8 cellular contexts compared by ENCODE assay signal in genomic region chr3:39189648-39190269, GRCh38. TPM values are rescaled to one million over a fixed set of nuclear protein-coding genes. Genes with fewer than 3 reads are reported as not detected.
DNase-seq lines count a peak whose midpoint lies in the region; ATAC-seq, FAIRE-seq and TF ChIP-seq lines count a peak whose summit lies in the region.

No MANE protein-coding gene starts in this region.

- no peak overlapping the region for H3K14ac ChIP-seq in trophoblast cell (ENCODE audit: low read length)

- peaks cover 7% of the 10 kb centered on the region for H3K79me1 ChIP-seq in trophoblast cell (ENCODE audit: low read length)

- H3K4me1 ChIP-seq in A549 (no peaks in the 10 kb centered on the region; the same call in 2 of the 3 replicates), trophoblast cell (ENCODE audit: control insufficient read depth in 1 of 2, insufficient read depth in 2 of 2, low read length in 2 of 2) (peaks cover 30 to 34% of the 10 kb centered on the region in 2 experiments)

- H3K23ac ChIP-seq in trophoblast cell (ENCODE audit: low read length) = no peak overlapping the region

- peak overlapping the region; percentile 63 for H2AK5ac ChIP-seq in trophoblast cell (ENCODE audit: low read length)

- peak overlapping the region; percentile 23 for H2BK12ac ChIP-seq in trophoblast cell (ENCODE audit: low read length)

- no peak for TF ChIP-seq EP300 in A549 (IDR thresholded peaks at IDR 0.05)

- H2BK5ac ChIP-seq in trophoblast cell (ENCODE audit: low read depth, low read length, poor library complexity) = no peak overlapping the region

- no peak overlapping the region for H4K8ac ChIP-seq in trophoblast cell (ENCODE audit: low read depth, low read length)

- H3K27me3 Mint-ChIP-seq in activated naive CD4-positive, alpha-beta T cell treated with anti-CD3 and anti-CD28 coated beads, Interleukin-2, amount 10 ng/mL, durations not matched to agents 7 days and 5 days = peaks cover 14% of the 10 kb centered on the region

- no peak overlapping the region for H3K9ac ChIP-seq in trophoblast cell (ENCODE audit: low read length)

- H3K9me3 ChIP-seq in A549 = no peaks in the 10 kb centered on the region
- peaks cover 2% of the 10 kb centered on the region for H3K9me3 ChIP-seq in trophoblast cell (ENCODE audit: insufficient read depth, low read depth, low read length)

- no peaks in the 10 kb centered on the region for H3K9me3 Mint-ChIP-seq in activated naive CD4-positive, alpha-beta T cell treated with anti-CD3 and anti-CD28 coated beads, Interleukin-2, amount 10 ng/mL, durations not matched to agents 7 days and 5 days

- WGBS in A549 (ENCODE audit: missing lambda C conversion rate) = 33% methylated on average over 8 of the region's 8 CpGs
- WGBS in trophoblast cell (ENCODE audit: extremely low coverage, insufficient coverage, insufficient read length) = no CpG with 5 or more reads among the region's 8 CpGs

- H3K18ac ChIP-seq in trophoblast cell (ENCODE audit: low read length) = no peak overlapping the region

- H3K27me3 ChIP-seq in trophoblast cell (ENCODE audit: insufficient read depth, low read length) = no peaks in the 10 kb centered on the region

- H3K36me3 ChIP-seq in trophoblast cell (ENCODE audit: control insufficient read depth in 1 of 2, insufficient read depth in 2 of 2, low read length in 2 of 2) = no peaks in the 10 kb centered on the region

- POLR2A ChIA-PET in A549 (lab: Yijun Ruan, JAX) = interaction anchor here (0.8 kb wide), 1 partner anchor 98 kb away, joined by 3 read pairs; no protein-coding TSS in a partner anchor

- no peak overlapping the region for H3K4ac ChIP-seq in trophoblast cell (ENCODE audit: low read depth, low read length)

- H3K27ac Mint-ChIP-seq in activated naive CD4-positive, alpha-beta T cell treated with anti-CD3 and anti-CD28 coated beads, Interleukin-2, amount 10 ng/mL, durations not matched to agents 7 days and 5 days = no peak overlapping the region

- DNase-seq in A549 (ENCODE audit: low read depth in 1 of 2, low spot score in 1 of 2) (peak; percentile 71 to 76), HuH-7 (ENCODE audit: low spot score) (peak; percentile 89), RPMI7951 (ENCODE audit: low read depth) (peak; percentile 65), germinal center (ENCODE audit: low spot score) (peak; percentile 77), trophoblast cell (peak; percentile 54 to 82), occipital lobe (lab: John Stamatoyannopoulos, UW) (no peak)
- DNase-seq in activated naive CD4-positive, alpha-beta T cell treated with anti-CD3 and anti-CD28 coated beads, Interleukin-2, amount 10 ng/mL, durations not matched to agents 7 days and 5 days = peak; percentile 71

- no peaks in the 10 kb centered on the region for H3K79me2 ChIP-seq in trophoblast cell (ENCODE audit: control insufficient read depth, insufficient read depth, low read length, poor library complexity)

- no peak overlapping the region for H2BK120ac ChIP-seq in trophoblast cell (ENCODE audit: insufficient read depth, low read length, poor library complexity)

- H3K4me3 ChIP-seq in A549 (no peak overlapping the region), trophoblast cell (ENCODE audit: low read depth, low read length) (no peak overlapping the region)

- H3K27ac ChIP-seq in A549 = no peak overlapping the region
- no peak overlapping the region for H3K27ac ChIP-seq in trophoblast cell (ENCODE audit: low read depth, low read length)

- peak; percentile 73 to 87 for ATAC-seq in A549

- TF ChIP-seq RAD21 in A549 (conservative IDR thresholded peaks at IDR 0.05 in 1 of 2, IDR thresholded peaks at IDR 0.05 in 1 of 2) = peak; percentile 76 to 78

- no peak overlapping the region for H3K4me3 Mint-ChIP-seq in activated naive CD4-positive, alpha-beta T cell treated with anti-CD3 and anti-CD28 coated beads, Interleukin-2, amount 10 ng/mL, durations not matched to agents 7 days and 5 days

- peak overlapping the region; percentile 11 for H4K91ac ChIP-seq in trophoblast cell (ENCODE audit: low read depth, low read length)

- no peak overlapping the region for H2AFZ ChIP-seq in trophoblast cell (ENCODE audit: insufficient read depth, low read length, poor library complexity)

- CTCF ChIA-PET in A549 (lab: Yijun Ruan, JAX) = interaction anchor here (0.6 to 17.2 kb wide), 56 partner anchors 10 to 374 kb away, joined by 3 to 459 read pairs (median 5); partner anchors contain the start of genes CX3CR1, GORASP1, SCN10A and TTC21A
- CTCF ChIA-PET in activated naive CD4-positive, alpha-beta T cell treated with anti-CD3 and anti-CD28 coated beads, Interleukin-2, amount 10 ng/mL, durations not matched to agents 7 days and 5 days (lab: Charles Lee) = interaction anchor here (0.6 to 11.1 kb wide), 23 partner anchors 8 to 218 kb away, joined by 3 to 358 read pairs (median 4); partner anchors contain the start of gene CX3CR1

- no peak overlapping the region for H4K12ac ChIP-seq in trophoblast cell (ENCODE audit: low read depth, low read length)

- H3K36me3 Mint-ChIP-seq in activated naive CD4-positive, alpha-beta T cell treated with anti-CD3 and anti-CD28 coated beads, Interleukin-2, amount 10 ng/mL, durations not matched to agents 7 days and 5 days = no peaks in the 10 kb centered on the region

- FAIRE-seq in A549 (lab: Jason Lieb, UNC) = no peak

- H3K4me2 ChIP-seq in A549 (no peak overlapping the region), trophoblast cell (ENCODE audit: low read length) (no peak overlapping the region)

- no peak for TF ChIP-seq POLR2A in A549 (IDR thresholded peaks at IDR 0.05; ENCODE audit: low read length)

- TF ChIP-seq CTCF in A549 (IDR thresholded peaks at IDR 0.05) = peak; percentile 67
- peak; percentile 90 for TF ChIP-seq CTCF in GM12873 (IDR thresholded peaks at IDR 0.05; ENCODE audit: insufficient read depth, low read depth, low read length, missing control alignments)

- peaks cover 2% of the 10 kb centered on the region for H3K4me1 Mint-ChIP-seq in activated naive CD4-positive, alpha-beta T cell treated with anti-CD3 and anti-CD28 coated beads, Interleukin-2, amount 10 ng/mL, durations not matched to agents 7 days and 5 days

TF ChIP-seq in A549, 52 proteins besides CTCF, POLR2A, EP300 and RAD21:
- TF ChIP-seq ZFP36 (IDR thresholded peaks at IDR 0.05; ENCODE audit: borderline replicate concordance, partially characterized antibody) = peak; percentile 11
- no peak for TF ChIP-seq HDAC2 (IDR thresholded peaks at IDR 0.05)
- TF ChIP-seq SMC3 (IDR thresholded peaks at IDR 0.05) = peak; percentile 89
TF ChIP-seq in A549: peak in this region for 2.

RNA-seq across cellular contexts. Expression of gene XIRP1, which starts 2.6 kb away (rescaled TPM):
- polyA plus RNA-seq in A549 (2011; rRNA removed) (not detected in 2 replicates), A549 (2017; fragmentation: RNase III; extraction: RNeasy Plus Mini Kit Qiagen cat#74134 plus additional on column Dnase treatment) (not detected in 3 replicates)
- not detected in 2 replicates for polyA plus RNA-seq in A549 (2012; cell fraction: cytosol; rRNA removed)
- not detected in 2 replicates for polyA plus RNA-seq in A549 (2012; cell fraction: nucleus; rRNA removed)
- not detected in 2 replicates for polyA minus RNA-seq in A549 (2011; rRNA and poly(A)+ RNA removed)
- total RNA-seq in RPMI7951 (2014; rRNA removed; shearing (Covaris generic)) = 0.12 TPM in 1 of 2 replicates, not detected in the other
- 0.05 and 0.07 TPM in 2 replicates for polyA plus RNA-seq in trophoblast cell (2013)
- total RNA-seq in occipital lobe = not detected

RNA-seq across cellular contexts. Expression of gene CSRNP1, which starts 36.4 kb away (rescaled TPM):
- polyA plus RNA-seq in A549 (2011; rRNA removed) (15.5 and 15.6 TPM in 2 replicates), A549 (2017; fragmentation: RNase III; extraction: RNeasy Plus Mini Kit Qiagen cat#74134 plus additional on column Dnase treatment) (10.7 to 12.9 TPM (median 12.0 TPM) in 3 replicates)
- polyA plus RNA-seq in A549 (2012; cell fraction: cytosol; rRNA removed) = 15.8 and 22.0 TPM in 2 replicates
- polyA plus RNA-seq in A549 (2012; cell fraction: nucleus; rRNA removed) = 40.2 and 41.8 TPM in 2 replicates
- polyA minus RNA-seq in A549 (2011; rRNA and poly(A)+ RNA removed) = 36.0 and 40.0 TPM in 2 replicates
- 7.4 and 8.2 TPM in 2 replicates for total RNA-seq in RPMI7951 (2014; rRNA removed; shearing (Covaris generic))
- 35.6 and 35.8 TPM in 2 replicates for polyA plus RNA-seq in trophoblast cell (2013)
- 5.9 TPM for total RNA-seq in occipital lobe
